ENCODE assay signal across 17 cellular contexts in genomic region chr2:57876313-57876712, GRCh38.
DNase-seq lines count a peak whose midpoint lies in the region; ATAC-seq and TF ChIP-seq lines count a peak whose summit lies in the region.
"Had no signal": no experiment of that assay in that cellular context is flagged by ENCODE, and none has a peak within 500 bp of the region (broad histone marks: within the 10 kb centered on the region; RNA-seq: fewer than 3 reads in every experiment).

No MANE protein-coding gene starts in this region.

- DNase-seq in germinal center (ENCODE audit: low spot score) (no peak), iPS-NIHi11 (ENCODE audit: low spot score) (no peak), NCI-H128 (lab: John Stamatoyannopoulos, UW; ENCODE audit: unreplicated experiment) (no peak)
- DNase-seq in effector CD4-positive, alpha-beta T cell, result no peak
- DNase-seq: activated B cell treated with CpG ODN at 0.5 μM for 24 hours; activated effector memory CD4-positive, alpha-beta T cell treated with Interleukin-2 at 50 U/mL for 16 hours; adrenal gland; central memory CD4-positive, alpha-beta T cell; effector CD8-positive, alpha-beta T cell; hippocampal formation; kidney glomerular epithelial cell; stimulated activated CD4-positive, alpha-beta T cell treated with anti-CD3 and anti-CD28 coated beads, Interleukin-12 subunit alpha, Interleukin-12 subunit beta, amount 100 ng/mL, for 4 hours; T-cell had no signal

- peaks cover 22% of the 10 kb centered on the region for H3K4me1 ChIP-seq in OCI-LY3 (ENCODE audit: low read length)

- no peaks in the 10 kb centered on the region for H4K20me1 ChIP-seq in OCI-LY3 (ENCODE audit: insufficient read depth, low read length)

- H3K4me3 ChIP-seq in OCI-LY3 (ENCODE audit: low read length), result no peak overlapping the region
- H3K4me3 ChIP-seq: adrenal gland had no signal

- H3K79me2 ChIP-seq in OCI-LY3 (ENCODE audit: low read length), result no peaks in the 10 kb centered on the region

- ATAC-seq in GM18508 (IDR thresholded peaks at IDR 0.05; ENCODE audit: insufficient read depth, unreplicated experiment) (peak; percentile 37), GM21381 (IDR thresholded peaks at IDR 0.05; ENCODE audit: unreplicated experiment) (peak; percentile 45), HG02973 (IDR thresholded peaks at IDR 0.05; ENCODE audit: unreplicated experiment) (peak; percentile 61)
- ATAC-seq: T-cell had no signal

- no peak for TF ChIP-seq CTCF in OCI-LY3 (IDR thresholded peaks at IDR 0.05; ENCODE audit: low read depth, low read length)

- H3K9ac ChIP-seq in OCI-LY3 (ENCODE audit: low read length), result no peak overlapping the region

- no peaks in the 10 kb centered on the region for H3K9me3 ChIP-seq in OCI-LY3 (ENCODE audit: insufficient read depth, low read length)
- H3K9me3 ChIP-seq: adrenal gland had no signal

- no peaks in the 10 kb centered on the region for H3K36me3 ChIP-seq in OCI-LY3 (replicated peaks; ENCODE audit: low read depth, low read length)
- H3K36me3 ChIP-seq: adrenal gland had no signal

- H3K27ac ChIP-seq in OCI-LY3 (ENCODE audit: low read length), result no peak overlapping the region
- H3K27ac ChIP-seq: adrenal gland had no signal

- no peaks in the 10 kb centered on the region for H3K27me3 ChIP-seq in OCI-LY3 (ENCODE audit: low read depth, low read length)
- H3K27me3 ChIP-seq: adrenal gland had no signal

- no peak overlapping the region for H2AFZ ChIP-seq in OCI-LY3 (ENCODE audit: low read depth, low read length)

- H3K4me2 ChIP-seq in OCI-LY3 (ENCODE audit: low read length), result peak overlapping the region; percentile 26; the same call in 1 of the 2 replicates
